12 cellular contexts compared by ENCODE assay signal in genomic region chr2:37774976-37775907, GRCh38.
DNase-seq lines count a peak whose midpoint lies in the region; ATAC-seq and TF ChIP-seq lines count a peak whose summit lies in the region.
"Had no signal": no experiment of that assay in that cellular context is flagged by ENCODE, and none has a peak within 500 bp of the region (broad histone marks: within the 10 kb centered on the region; RNA-seq: fewer than 3 reads in every experiment).

No MANE protein-coding gene starts in this region.

- peak overlapping the region; percentile 96 for H4K91ac ChIP-seq in mesenchymal stem cell (ENCODE audit: low read length)

- no peak overlapping the region for H3K23ac ChIP-seq in mesenchymal stem cell (ENCODE audit: low read length in 2 of 2)

- DNase-seq in mesenchymal stem cell = no peak
- DNase-seq in mesenteric fat pad (ENCODE audit: low spot score) = no peak
- no peak for DNase-seq in body of pancreas
- DNase-seq in mucosa of descending colon = no peak
- DNase-seq: activated CD4-positive, alpha-beta T cell treated with anti-CD3 and anti-CD28 coated beads for 48 hours; CD4-positive, alpha-beta memory T cell; NCI-H1694 had no signal

- H3K4me1 Mint-ChIP-seq in brain = peaks cover 70% of the 10 kb centered on the region
- H3K4me1 Mint-ChIP-seq: CD4-positive, alpha-beta memory T cell had no signal

- no peak overlapping the region for H3K9ac ChIP-seq in HUES48 (ENCODE audit: low read depth, low read length)
- peak overlapping the region; percentile 39 for H3K9ac ChIP-seq in mesenchymal stem cell (ENCODE audit: low read length)
- peak overlapping the region in 2 of 5 donors; percentile 24 to 35 for H3K9ac ChIP-seq in subcutaneous abdominal adipose tissue (ENCODE audit: low read length in 5 of 5)

- no peaks in the 10 kb centered on the region; the same call in 1 of the 2 replicates for H3K9me3 ChIP-seq in HUES48 (ENCODE audit: control insufficient read depth, insufficient read depth, low read length)
- no peaks in the 10 kb centered on the region for H3K9me3 ChIP-seq in mesenchymal stem cell (ENCODE audit: control insufficient read depth, low read length)
- H3K9me3 ChIP-seq in subcutaneous abdominal adipose tissue (ENCODE audit: control insufficient read depth in 5 of 5, low read length in 5 of 5) = no peaks in the 10 kb centered on the region
- H3K9me3 ChIP-seq in body of pancreas = no peaks in the 10 kb centered on the region
- no peaks in the 10 kb centered on the region for H3K9me3 ChIP-seq in mucosa of descending colon

- H2AFZ ChIP-seq in mesenchymal stem cell (ENCODE audit: low read depth, low read length) = no peak overlapping the region

- H3K27me3 ChIP-seq in HUES48 (ENCODE audit: control insufficient read depth, insufficient read depth, low read length) (no peaks in the 10 kb centered on the region), mesenchymal stem cell (ENCODE audit: control insufficient read depth in 1 of 2, insufficient read depth in 1 of 2, low read length in 2 of 2) (no peaks in the 10 kb centered on the region), subcutaneous abdominal adipose tissue (ENCODE audit: control insufficient read depth in 5 of 5, insufficient read depth in 4 of 5, low read length in 5 of 5) (no peaks in the 10 kb centered on the region), body of pancreas (no peaks in the 10 kb centered on the region)

- peak overlapping the region; percentile 56 for H2BK120ac ChIP-seq in mesenchymal stem cell (ENCODE audit: low read depth, low read length)

- 85% methylated on average over 5 of the region's 9 CpGs for WGBS in mesenchymal stem cell
- WGBS in body of pancreas, 2 donors = 65 to 73% methylated on average over 9 of the region's 9 CpGs

- H2BK5ac ChIP-seq in mesenchymal stem cell (ENCODE audit: low read depth, low read length, poor library complexity, severe bottlenecking) = no peak overlapping the region

- peak overlapping the region; percentile 74 for H2AK5ac ChIP-seq in mesenchymal stem cell (ENCODE audit: low read length, severe bottlenecking)

- TF ChIP-seq POLR2A in body of pancreas (IDR thresholded peaks at IDR 0.05) = no peak

- H3K14ac ChIP-seq in mesenchymal stem cell (ENCODE audit: low read length in 2 of 2) = peak overlapping the region in 1 of 2 experiments; percentile 23

- H2BK12ac ChIP-seq in mesenchymal stem cell (ENCODE audit: low read length in 2 of 2) = peak overlapping the region; percentile 70 to 96

- no peak overlapping the region for H3K4me2 ChIP-seq in mesenchymal stem cell (ENCODE audit: low read length, poor library complexity, severe bottlenecking)

- intact Hi-C loops in body of pancreas (cut with DNase I) (no loop called here), mucosa of descending colon (cut with DNase I, micrococcal nuclease) (no loop called here)

- peak overlapping the region in 1 of 2 experiments; percentile 87 for H3K4ac ChIP-seq in mesenchymal stem cell (ENCODE audit: low read depth in 1 of 2, low read length in 2 of 2)

- peak overlapping the region; percentile 81 to 91 (median 84) for H3K27ac Mint-ChIP-seq in brain
- H3K27ac Mint-ChIP-seq: CD4-positive, alpha-beta memory T cell had no signal

- peaks cover 5% of the 10 kb centered on the region; the same call in 1 of the 2 replicates for H3K4me1 ChIP-seq in HUES48 (ENCODE audit: control insufficient read depth, insufficient read depth, low read length)
- peaks cover 27% of the 10 kb centered on the region for H3K4me1 ChIP-seq in mesenchymal stem cell (ENCODE audit: control insufficient read depth, insufficient read depth, low read depth, low read length)
- peaks cover 0 to 11% (median 7%) of the 10 kb centered on the region in 5 donors for H3K4me1 ChIP-seq in subcutaneous abdominal adipose tissue (ENCODE audit: control insufficient read depth in 5 of 5, insufficient read depth in 5 of 5, low read length in 5 of 5)
- no peaks in the 10 kb centered on the region for H3K4me1 ChIP-seq in body of pancreas
- no peaks in the 10 kb centered on the region for H3K4me1 ChIP-seq in mucosa of descending colon (ENCODE audit: low read depth)

- H3K9me3 Mint-ChIP-seq in brain = peaks cover 3 to 8% (median 4%) of the 10 kb centered on the region in 5 experiments

- ATAC-seq in HG03108 (IDR thresholded peaks at IDR 0.05; ENCODE audit: unreplicated experiment) (no peak), body of pancreas (no peak), mucosa of descending colon (no peak)
- ATAC-seq: K562 had no signal

- H3K36me3 Mint-ChIP-seq in brain = no peaks in the 10 kb centered on the region

- H3K36me3 ChIP-seq in HUES48 (ENCODE audit: control insufficient read depth, insufficient read depth, low read length) = no peaks in the 10 kb centered on the region
- H3K36me3 ChIP-seq in mesenchymal stem cell (ENCODE audit: control insufficient read depth in 1 of 2, insufficient read depth in 2 of 2, low read depth in 1 of 2, low read length in 2 of 2) = no peaks in the 10 kb centered on the region
- no peaks in the 10 kb centered on the region for H3K36me3 ChIP-seq in subcutaneous abdominal adipose tissue (ENCODE audit: control insufficient read depth in 5 of 5, insufficient read depth in 5 of 5, low read length in 5 of 5)
- H3K36me3 ChIP-seq in body of pancreas (replicated peaks in 1 of 2; ENCODE audit: insufficient read depth in 1 of 2, low read depth in 2 of 2) = no peaks in the 10 kb centered on the region
- H3K36me3 ChIP-seq in mucosa of descending colon (ENCODE audit: low read depth) = no peaks in the 10 kb centered on the region

- H3K27ac ChIP-seq in HUES48 (ENCODE audit: low read depth, low read length) (peak overlapping the region; percentile 69), mesenchymal stem cell (ENCODE audit: low read length, poor library complexity, severe bottlenecking) (peak overlapping the region; percentile 77), subcutaneous abdominal adipose tissue (ENCODE audit: low read depth, low read length) (peak overlapping the region; percentile 42), body of pancreas (no peak overlapping the region)

- peak overlapping the region in 3 of 5 experiments; percentile 17 to 28 (median 19) for H3K4me3 Mint-ChIP-seq in brain
- H3K4me3 Mint-ChIP-seq: CD4-positive, alpha-beta memory T cell had no signal

- H4K8ac ChIP-seq in mesenchymal stem cell (ENCODE audit: low read length) = peak overlapping the region; percentile 79

- H3K4me3 ChIP-seq in HUES48 (ENCODE audit: low read depth, low read length) = no peak overlapping the region
- H3K4me3 ChIP-seq in mesenchymal stem cell (ENCODE audit: insufficient read depth in 1 of 2, low read depth in 1 of 2, low read length in 2 of 2) = peak overlapping the region in 1 of 2 experiments; percentile 38
- H3K4me3 ChIP-seq in subcutaneous abdominal adipose tissue (ENCODE audit: low read depth in 1 of 5, low read length in 5 of 5) = no peak overlapping the region
- H3K4me3 ChIP-seq in body of pancreas = no peak overlapping the region
- H3K4me3 ChIP-seq in mucosa of descending colon = no peak overlapping the region
- H3K4me3 ChIP-seq: K562 had no signal

- TF ChIP-seq CTCF in brain (conservative IDR thresholded peaks at IDR 0.05) (no peak), body of pancreas (IDR thresholded peaks at IDR 0.05) (no peak), mucosa of descending colon (IDR thresholded peaks at IDR 0.05) (no peak)

- peak overlapping the region; percentile 25 to 77 for H3K18ac ChIP-seq in mesenchymal stem cell (ENCODE audit: low read depth in 1 of 2, low read length in 2 of 2)

- H3K27me3 Mint-ChIP-seq in brain = peaks cover 5% of the 10 kb centered on the region
- H3K27me3 Mint-ChIP-seq: CD4-positive, alpha-beta memory T cell had no signal

- no peaks in the 10 kb centered on the region for H3K79me1 ChIP-seq in mesenchymal stem cell (replicated peaks; ENCODE audit: low read length, poor library complexity, severe bottlenecking)

- no peak overlapping the region for H2BK15ac ChIP-seq in mesenchymal stem cell (ENCODE audit: low read depth, poor library complexity, severe bottlenecking)

Comparison
In these comparisons a context has a peak if more than half of its experiments do, and no peak if none do; other contexts are left out.
1. H3K27ac ChIP-seq: peak in HUES48 (single experiment), mesenchymal stem cell (single experiment) and subcutaneous abdominal adipose tissue (single experiment); none in body of pancreas (0 of 4).